35 cellular contexts compared by ENCODE assay signal in the genomic region with DNA sequence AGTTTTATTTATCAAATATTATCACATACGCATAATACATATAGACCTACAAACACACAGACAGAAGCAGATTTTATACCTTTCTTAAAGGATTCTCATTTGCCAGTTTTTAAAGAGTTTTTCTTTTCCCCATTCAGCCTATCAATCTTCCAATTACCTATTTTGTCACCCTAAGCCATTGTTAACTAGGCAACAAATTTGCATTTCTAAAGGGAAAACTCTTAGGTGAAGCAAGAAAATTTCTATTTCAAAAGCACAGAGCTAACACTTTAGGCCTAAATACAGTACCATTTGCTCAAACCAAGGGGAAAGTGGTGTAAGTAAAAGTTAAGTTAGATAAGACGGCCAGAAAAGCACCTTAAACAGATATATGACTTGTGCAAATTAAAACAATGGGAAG.
"Had no signal": no experiment of that assay in that cellular context is flagged by ENCODE, and none has a peak within 500 bp of the region (broad histone marks: within the 10 kb centered on the region; RNA-seq: fewer than 3 reads in every experiment).

No MANE protein-coding gene starts in this region.

- H3K27ac Mint-ChIP-seq: activated CD4-positive, alpha-beta memory T cell treated with anti-CD3 and anti-CD28 coated beads for 36 hours; activated CD4-positive, alpha-beta T cell treated with anti-CD3 and anti-CD28 coated beads for 36 hours; activated CD4-positive, alpha-beta T cell treated with anti-CD3 and anti-CD28 coated beads, Interleukin-2, amount 10 ng/mL, durations not matched to agents 24 days and 14 days; activated CD8-positive, alpha-beta T cell treated with anti-CD3 and anti-CD28 coated beads, Interleukin-2, amount 10 ng/mL, durations not matched to agents 7 days and 5 days; activated naive CD4-positive, alpha-beta T cell treated with anti-CD3 and anti-CD28 coated beads, Interleukin-2, amount 10 ng/mL, durations not matched to agents 7 days and 5 days; activated naive CD4-positive, alpha-beta T cell treated with anti-CD3 and anti-CD28 coated beads, Interleukin-2, amount 50 U/mL, for 72 hours; activated T-cell treated with anti-CD3 and anti-CD28 coated beads, Interleukin-2, amount 50 U/mL, for 24 hours; activated T-cell treated with anti-CD3 and anti-CD28 coated beads, Interleukin-2, amount 50 U/mL, for 72 hours; effector memory CD8-positive, alpha-beta T cell; T-helper 17 cell; T-helper 2 cell treated with Interferon-gamma antibody and Interleukin-4, amounts not matched to agents 5 μg/mL and 100 μg/mL, for 36 hours had no signal

- H3K9me3 ChIP-seq: esophagus muscularis mucosa, gastrocnemius medialis had no signal

- H3K36me3 Mint-ChIP-seq: activated CD4-positive, alpha-beta memory T cell treated with anti-CD3 and anti-CD28 coated beads for 36 hours; activated naive CD4-positive, alpha-beta T cell treated with anti-CD3 and anti-CD28 coated beads, Interleukin-2, amount 10 ng/mL, durations not matched to agents 7 days and 5 days; activated naive CD4-positive, alpha-beta T cell treated with anti-CD3 and anti-CD28 coated beads, Interleukin-2, amount 50 U/mL, for 72 hours had no signal

- H3K36me3 ChIP-seq: brain microvascular endothelial cell, esophagus muscularis mucosa, gastrocnemius medialis, heart left ventricle, WERI-Rb-1 had no signal

- FAIRE-seq: astrocyte, bronchial epithelial cell, colon had no signal

- H3K27ac ChIP-seq: brain microvascular endothelial cell, esophagus muscularis mucosa, foreskin keratinocyte, gastrocnemius medialis, heart left ventricle, WERI-Rb-1 had no signal

- H3K4me3 ChIP-seq: esophagus muscularis mucosa, gastrocnemius medialis, heart left ventricle had no signal

- H3K9me3 Mint-ChIP-seq: activated naive CD4-positive, alpha-beta T cell treated with anti-CD3 and anti-CD28 coated beads, Interleukin-2, amount 10 ng/mL, durations not matched to agents 7 days and 5 days had no signal

- H3K27me3 ChIP-seq: brain microvascular endothelial cell, esophagus muscularis mucosa, foreskin keratinocyte, gastrocnemius medialis, heart left ventricle had no signal

- ATAC-seq: activated CD4-positive, alpha-beta T cell treated with anti-CD3 and anti-CD28 coated beads for 36 hours; activated CD8-positive, alpha-beta T cell treated with anti-CD3 and anti-CD28 coated beads, Interleukin-2, amount 10 ng/mL, durations not matched to agents 7 days and 5 days; activated naive CD4-positive, alpha-beta T cell treated with anti-CD3 and anti-CD28 coated beads, Interleukin-2, amount 50 U/mL, for 72 hours; activated T-cell treated with anti-CD3 and anti-CD28 coated beads, Interleukin-2, amount 50 U/mL, for 72 hours; effector memory CD8-positive, alpha-beta T cell; foreskin keratinocyte; gastrocnemius medialis; heart left ventricle; T-helper 17 cell had no signal

- H3K4me1 ChIP-seq: esophagus muscularis mucosa, foreskin keratinocyte, gastrocnemius medialis, heart left ventricle had no signal

- H3K4me3 Mint-ChIP-seq: activated CD4-positive, alpha-beta memory T cell treated with anti-CD3 and anti-CD28 coated beads for 36 hours; activated CD4-positive, alpha-beta T cell treated with anti-CD3 and anti-CD28 coated beads for 36 hours; activated CD4-positive, alpha-beta T cell treated with anti-CD3 and anti-CD28 coated beads, Interleukin-2, amount 10 ng/mL, durations not matched to agents 24 days and 14 days; activated CD8-positive, alpha-beta T cell treated with anti-CD3 and anti-CD28 coated beads, Interleukin-2, amount 10 ng/mL, durations not matched to agents 7 days and 5 days; activated naive CD4-positive, alpha-beta T cell treated with anti-CD3 and anti-CD28 coated beads, Interleukin-2, amount 10 ng/mL, durations not matched to agents 7 days and 5 days; activated T-cell treated with anti-CD3 and anti-CD28 coated beads, Interleukin-2, amount 50 U/mL, for 24 hours; activated T-cell treated with anti-CD3 and anti-CD28 coated beads, Interleukin-2, amount 50 U/mL, for 72 hours; effector memory CD8-positive, alpha-beta T cell; T-helper 17 cell; T-helper 2 cell treated with Interferon-gamma antibody and Interleukin-4, amounts not matched to agents 5 μg/mL and 100 μg/mL, for 36 hours had no signal

- DNase-seq: activated CD4-positive, alpha-beta memory T cell treated with anti-CD3 and anti-CD28 coated beads for 36 hours; activated CD4-positive, alpha-beta T cell treated with anti-CD3 and anti-CD28 coated beads for 36 hours; activated CD4-positive, alpha-beta T cell treated with anti-CD3 and anti-CD28 coated beads, Interleukin-2, amount 10 ng/mL, durations not matched to agents 24 days and 14 days; activated CD4-positive, CD25-positive, alpha-beta regulatory T cell; activated CD4-positive, CD25-positive, alpha-beta regulatory T cell treated with anti-CD3 and anti-CD28 coated beads, Interleukin-2, amount 50 U/mL, for 72 hours; activated CD8-positive, alpha-beta memory T cell treated with anti-CD3 and anti-CD28 coated beads, Interleukin-2, amount 50 U/mL, for 48 hours; activated CD8-positive, alpha-beta T cell treated with anti-CD3 and anti-CD28 coated beads, Interleukin-2, amount 10 ng/mL, durations not matched to agents 7 days and 5 days; activated gamma-delta T cell; activated naive CD4-positive, alpha-beta T cell; activated naive CD4-positive, alpha-beta T cell treated with anti-CD3 and anti-CD28 coated beads, Interleukin-2, amount 10 ng/mL, durations not matched to agents 7 days and 5 days; activated T-cell treated with anti-CD3 and anti-CD28 coated beads for 4 hours; activated T-cell treated with anti-CD3 and anti-CD28 coated beads, Interleukin-2, amount 50 U/mL, for 24 hours; activated T-cell treated with anti-CD3 and anti-CD28 coated beads, Interleukin-2, amount 50 U/mL, for 72 hours; amniotic stem cell; anterior cingulate cortex; brain microvascular endothelial cell; caudate nucleus; cortex of kidney; dermis blood vessel endothelial cell; effector CD4-positive, alpha-beta T cell; effector memory CD8-positive, alpha-beta T cell; erythroblast; foreskin keratinocyte; gastrocnemius medialis; glutamatergic neuron; heart left ventricle; T-helper 17 cell; T1000; WERI-Rb-1 had no signal

- H3K4me1 Mint-ChIP-seq: activated CD4-positive, alpha-beta T cell treated with anti-CD3 and anti-CD28 coated beads for 36 hours; activated CD4-positive, alpha-beta T cell treated with anti-CD3 and anti-CD28 coated beads, Interleukin-2, amount 10 ng/mL, durations not matched to agents 24 days and 14 days; activated naive CD4-positive, alpha-beta T cell treated with anti-CD3 and anti-CD28 coated beads, Interleukin-2, amount 10 ng/mL, durations not matched to agents 7 days and 5 days; T-helper 17 cell had no signal

- H3K27me3 Mint-ChIP-seq: activated CD4-positive, alpha-beta memory T cell treated with anti-CD3 and anti-CD28 coated beads for 36 hours; activated CD4-positive, alpha-beta T cell treated with anti-CD3 and anti-CD28 coated beads for 36 hours; activated CD4-positive, alpha-beta T cell treated with anti-CD3 and anti-CD28 coated beads, Interleukin-2, amount 10 ng/mL, durations not matched to agents 24 days and 14 days; activated naive CD4-positive, alpha-beta T cell treated with anti-CD3 and anti-CD28 coated beads, Interleukin-2, amount 10 ng/mL, durations not matched to agents 7 days and 5 days; activated T-cell treated with anti-CD3 and anti-CD28 coated beads, Interleukin-2, amount 50 U/mL, for 24 hours; effector memory CD8-positive, alpha-beta T cell; T-helper 17 cell had no signal
